Comparison of ENCODE assay signal across 31 cellular contexts in the genomic region with DNA sequence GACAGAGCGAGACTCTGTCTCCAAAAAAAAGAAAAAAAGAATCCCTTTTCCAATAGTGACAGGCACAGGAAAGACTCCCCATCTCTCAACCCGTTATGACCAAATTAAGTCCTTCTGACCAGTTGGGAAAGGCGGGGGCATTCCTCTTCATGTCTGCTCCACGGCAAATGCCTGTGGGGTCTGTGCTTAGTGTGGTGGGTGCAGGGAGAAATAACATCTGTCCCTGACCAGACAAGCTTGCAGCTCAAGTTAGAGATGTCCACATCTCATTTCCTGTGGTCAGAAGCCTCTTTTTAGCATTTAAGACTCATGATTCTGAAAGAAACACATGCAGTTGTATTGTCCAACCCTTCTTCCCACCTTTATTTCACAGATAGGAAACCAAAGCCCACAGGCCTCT. TPM values are rescaled to one million over a fixed set of nuclear protein-coding genes. Genes with fewer than 3 reads are reported as not detected.
"Had no signal": no experiment of that assay in that cellular context is flagged by ENCODE, and none has a peak within 500 bp of the region (broad histone marks: within the 10 kb centered on the region; RNA-seq: fewer than 3 reads in every experiment).

No MANE protein-coding gene starts in this region.

- H3K27ac Mint-ChIP-seq: activated CD4-positive, alpha-beta T cell treated with anti-CD3 and anti-CD28 coated beads, Interleukin-2, amount 10 ng/mL, durations not matched to agents 7 days and 5 days; activated CD8-positive, alpha-beta T cell treated with anti-CD3 and anti-CD28 coated beads, Interleukin-2, amount 10 ng/mL, durations not matched to agents 7 days and 5 days; activated naive CD4-positive, alpha-beta T cell treated with anti-CD3 and anti-CD28 coated beads, Interleukin-2, amount 50 U/mL, for 24 hours; activated naive CD8-positive, alpha-beta T cell treated with anti-CD3 and anti-CD28 coated beads, Interleukin-2, amount 10 ng/mL, durations not matched to agents 7 days and 5 days; activated T-cell treated with anti-CD3 and anti-CD28 coated beads, Interleukin-2, amount 50 U/mL, for 24 hours; activated T-helper 2 cell treated with anti-CD3 and anti-CD28 coated beads, Interferon-gamma antibody, Interleukin-2, Interleukin-4, amounts not matched to agents 10 μg/mL and 5 μg/mL and 100 μg/mL, durations not matched to agents 14 hours and 24 hours and 36 hours had no signal

- DNase-seq: activated CD4-positive, alpha-beta T cell treated with anti-CD3 and anti-CD28 coated beads, Interleukin-2, amount 10 ng/mL, durations not matched to agents 7 days and 5 days; activated CD4-positive, alpha-beta T cell treated with anti-CD3 and anti-CD28 coated beads, Interleukin-2, amount 50 U/mL, for 48 hours; activated CD4-positive, CD25-positive, alpha-beta regulatory T cell; activated CD8-positive, alpha-beta T cell treated with anti-CD3 and anti-CD28 coated beads, Interleukin-2, amount 10 ng/mL, durations not matched to agents 7 days and 5 days; activated gamma-delta T cell; activated naive CD4-positive, alpha-beta T cell treated with Interleukin-2 at 50 U/mL for 16 hours; activated naive CD8-positive, alpha-beta T cell treated with anti-CD3 and anti-CD28 coated beads, Interleukin-2, amount 10 ng/mL, durations not matched to agents 7 days and 5 days; activated T-cell treated with anti-CD3 and anti-CD28 coated beads, Interleukin-2, amount 50 U/mL, for 24 hours; amygdala; NCI-H1105; NCI-H1417 treated with DMSO at 0.1 percent for 48 hours; NCI-H187 treated with DMSO at 0.1 percent for 48 hours; NCI-H2081; NCI-H226; NCI-H446 treated with DMSO at 0.1 percent for 48 hours; NCI-H524; NCI-H69; NCI-H82; SHP77; SJCRH30; T1000; WERI-Rb-1 had no signal

- H3K4me3 Mint-ChIP-seq: activated CD4-positive, alpha-beta T cell treated with anti-CD3 and anti-CD28 coated beads, Interleukin-2, amount 10 ng/mL, durations not matched to agents 7 days and 5 days; activated CD8-positive, alpha-beta T cell treated with anti-CD3 and anti-CD28 coated beads, Interleukin-2, amount 10 ng/mL, durations not matched to agents 7 days and 5 days; activated naive CD4-positive, alpha-beta T cell treated with anti-CD3 and anti-CD28 coated beads, Interleukin-2, amount 50 U/mL, for 24 hours; activated naive CD8-positive, alpha-beta T cell treated with anti-CD3 and anti-CD28 coated beads, Interleukin-2, amount 10 ng/mL, durations not matched to agents 7 days and 5 days; activated T-cell treated with anti-CD3 and anti-CD28 coated beads, Interleukin-2, amount 50 U/mL, for 24 hours had no signal

- H3K4me1 ChIP-seq: ascending aorta, SJCRH30 had no signal

- H3K4me3 ChIP-seq: ascending aorta, cardiac muscle cell, SJCRH30, SK-N-MC had no signal

- ATAC-seq: activated CD8-positive, alpha-beta T cell treated with anti-CD3 and anti-CD28 coated beads, Interleukin-2, amount 10 ng/mL, durations not matched to agents 7 days and 5 days; Panc1 had no signal

- H3K36me3 Mint-ChIP-seq: activated naive CD4-positive, alpha-beta T cell treated with anti-CD3 and anti-CD28 coated beads, Interleukin-2, amount 50 U/mL, for 24 hours; activated naive CD8-positive, alpha-beta T cell treated with anti-CD3 and anti-CD28 coated beads, Interleukin-2, amount 10 ng/mL, durations not matched to agents 7 days and 5 days had no signal

- H3K36me3 ChIP-seq: ascending aorta, cardiac muscle cell, SJCRH30, WERI-Rb-1 had no signal

- H3K9me3 Mint-ChIP-seq: activated CD4-positive, alpha-beta T cell treated with anti-CD3 and anti-CD28 coated beads, Interleukin-2, amount 10 ng/mL, durations not matched to agents 7 days and 5 days; activated naive CD4-positive, alpha-beta T cell treated with anti-CD3 and anti-CD28 coated beads, Interleukin-2, amount 50 U/mL, for 24 hours; activated naive CD8-positive, alpha-beta T cell treated with anti-CD3 and anti-CD28 coated beads, Interleukin-2, amount 10 ng/mL, durations not matched to agents 7 days and 5 days; activated T-cell treated with anti-CD3 and anti-CD28 coated beads, Interleukin-2, amount 50 U/mL, for 24 hours; activated T-helper 2 cell treated with anti-CD3 and anti-CD28 coated beads, Interferon-gamma antibody, Interleukin-2, Interleukin-4, amounts not matched to agents 10 μg/mL and 5 μg/mL and 100 μg/mL, durations not matched to agents 14 hours and 24 hours and 36 hours had no signal

- H3K9me3 ChIP-seq: ascending aorta, SJCRH30 had no signal

- H3K27me3 ChIP-seq: ascending aorta, cardiac muscle cell, SJCRH30 had no signal

- H3K4me1 Mint-ChIP-seq: activated CD4-positive, alpha-beta T cell treated with anti-CD3 and anti-CD28 coated beads, Interleukin-2, amount 10 ng/mL, durations not matched to agents 7 days and 5 days; activated naive CD4-positive, alpha-beta T cell treated with anti-CD3 and anti-CD28 coated beads, Interleukin-2, amount 50 U/mL, for 24 hours; activated naive CD8-positive, alpha-beta T cell treated with anti-CD3 and anti-CD28 coated beads, Interleukin-2, amount 10 ng/mL, durations not matched to agents 7 days and 5 days had no signal

- H3K27ac ChIP-seq: ascending aorta, cardiac muscle cell, SJCRH30, SK-N-MC, WERI-Rb-1 had no signal

RNA-seq across cellular contexts. Expression of a gene that starts 16.2 kb away (rescaled TPM):
- total RNA-seq: activated CD4-positive, alpha-beta T cell treated with anti-CD3 and anti-CD28 coated beads, Interleukin-2, amount 10 ng/mL, durations not matched to agents 7 days and 5 days; activated CD8-positive, alpha-beta T cell treated with anti-CD3 and anti-CD28 coated beads, Interleukin-2, amount 10 ng/mL, durations not matched to agents 7 days and 5 days; activated T-helper 2 cell treated with anti-CD3 and anti-CD28 coated beads, Interferon-gamma antibody, Interleukin-2, Interleukin-4, amounts not matched to agents 10 μg/mL and 5 μg/mL and 100 μg/mL, durations not matched to agents 14 hours and 24 hours and 36 hours; cardiac muscle cell; M059J; RPMI7951; T-helper 2 cell treated with Interferon-gamma antibody and Interleukin-4, amounts not matched to agents 100 ng/mL and 5 ng/mL, for 36 hours had no signal

RNA-seq across cellular contexts. Expression of a gene that starts 46.5 kb away (rescaled TPM):
- total RNA-seq: RPMI7951 had no signal

RNA-seq across cellular contexts. Expression of a gene that starts 54.5 kb away (rescaled TPM):
- total RNA-seq: M059J, RPMI7951 had no signal
- polyA plus RNA-seq: cardiac muscle cell had no signal
